Comparison of ENCODE assay signal across 19 cellular contexts in genomic region chr14:105331575-105332351, GRCh38. TPM values are rescaled to one million over a fixed set of nuclear protein-coding genes. Genes with fewer than 3 reads are reported as not detected.
DNase-seq lines count a peak whose midpoint lies in the region; ATAC-seq, FAIRE-seq and TF ChIP-seq lines count a peak whose summit lies in the region.
"Had no signal": no experiment of that assay in that cellular context is flagged by ENCODE, and none has a peak within 500 bp of the region (broad histone marks: within the 10 kb centered on the region; RNA-seq: fewer than 3 reads in every experiment).

No MANE protein-coding gene starts in this region.

- H3K4me3 ChIP-seq in CD4-positive, CD25-positive, alpha-beta regulatory T cell (ENCODE audit: low read depth, low read length): no peak overlapping the region
- H3K4me3 ChIP-seq in GM12878 (no peak overlapping the region), esophagus squamous epithelium (no peak overlapping the region)
- H3K4me3 ChIP-seq: heart left ventricle, psoas muscle, testis had no signal

- H3K14ac ChIP-seq in H9 (ENCODE audit: insufficient read depth, low read length): no peak overlapping the region; the same call in 1 of the 2 replicates

- no CpG with 5 or more reads among the region's 8 CpGs for WGBS in H9 (ENCODE audit: extremely low coverage, insufficient read length, low lambda C conversion rate)
- WGBS in GM12878 (ENCODE audit: insufficient coverage, insufficient replicate concordance, low lambda C conversion rate, missing lambda C conversion rate): 28% methylated on average over 8 of the region's 8 CpGs
- WGBS in esophagus squamous epithelium, 2 donors: 62 to 77% methylated on average over 6 to 7 of the region's 8 CpGs

- TF ChIP-seq EP300 in GM12878 (IDR thresholded peaks at IDR 0.05; ENCODE audit: borderline replicate concordance in 1 of 2, control insufficient read depth in 1 of 2, low read depth in 2 of 2, low read length in 2 of 2): no peak

- no peak overlapping the region for H4K91ac ChIP-seq in H9 (ENCODE audit: insufficient read length, low read depth, low read length)

- H3K18ac ChIP-seq in H9 (ENCODE audit: insufficient read length, low read depth, low read length): no peak overlapping the region

- H3T11ph ChIP-seq in H9 (ENCODE audit: low read length): no peak overlapping the region

- H3K23ac ChIP-seq in H9 (ENCODE audit: insufficient read length, low read depth, low read length): no peak overlapping the region

- peaks cover 5 to 36% (median 14%) of the 10 kb centered on the region in 4 donors for H3K4me1 Mint-ChIP-seq in CD4-positive, CD25-positive, alpha-beta regulatory T cell
- H3K4me1 Mint-ChIP-seq in H9 (peaks cover 41 to 42% of the 10 kb centered on the region in 2 experiments), neural crest cell (peaks cover 21% of the 10 kb centered on the region)

- no peaks in the 10 kb centered on the region for H3K9me3 ChIP-seq in CD4-positive, CD25-positive, alpha-beta regulatory T cell (ENCODE audit: control insufficient read depth in 2 of 2, low read length in 2 of 2)
- H3K9me3 ChIP-seq in H9 (ENCODE audit: control insufficient read depth, low read depth, low read length): no peaks in the 10 kb centered on the region
- no peaks in the 10 kb centered on the region for H3K9me3 ChIP-seq in GM12878 (replicated peaks; ENCODE audit: control insufficient read depth, insufficient read depth, low read length)
- no peaks in the 10 kb centered on the region for H3K9me3 ChIP-seq in esophagus squamous epithelium
- H3K9me3 ChIP-seq: psoas muscle, testis had no signal

- TF ChIP-seq RAD21 in GM12878 (IDR thresholded peaks at IDR 0.05; ENCODE audit: insufficient read depth, low read depth, low read length): no peak

- H2BK12ac ChIP-seq in H9 (ENCODE audit: insufficient read length, low read depth, low read length): no peak overlapping the region

- H4K5ac ChIP-seq in H9 (ENCODE audit: insufficient read length, low read depth, low read length): no peak overlapping the region

- no peaks in the 10 kb centered on the region for H3K36me3 ChIP-seq in CD4-positive, CD25-positive, alpha-beta regulatory T cell (ENCODE audit: control insufficient read depth, insufficient read depth, low read length)
- H3K36me3 ChIP-seq in GM12878 (ENCODE audit: control insufficient read depth in 2 of 2, insufficient read depth in 2 of 2, low read length in 1 of 2) (no peaks in the 10 kb centered on the region; a peak in 1 of 4 replicates), esophagus squamous epithelium (no peaks in the 10 kb centered on the region)

- POLR2A ChIA-PET in GM12878 (lab: Charles Lee): no interaction called here

- FAIRE-seq in GM12878 (lab: Jason Lieb, UNC): peak; percentile 52
- FAIRE-seq: bronchial epithelial cell had no signal

- H4K20me1 ChIP-seq in H9 (ENCODE audit: control insufficient read depth, insufficient read depth, insufficient read length): peaks cover 4% of the 10 kb centered on the region
- H4K20me1 ChIP-seq in GM12878 (ENCODE audit: control insufficient read depth, insufficient read depth): no peaks in the 10 kb centered on the region

- no peaks in the 10 kb centered on the region for H3K36me3 Mint-ChIP-seq in CD4-positive, CD25-positive, alpha-beta regulatory T cell
- H3K36me3 Mint-ChIP-seq in H9 (ENCODE audit: insufficient read depth in 1 of 3, low read depth in 3 of 3): peaks cover 0 to 9% (median 5%) of the 10 kb centered on the region in 3 experiments; a peak in 4 of 7 replicates
- peaks cover 3% of the 10 kb centered on the region for H3K36me3 Mint-ChIP-seq in neural crest cell (ENCODE audit: low read depth)

- RAD21 ChIA-PET in GM12878 (lab: Charles Lee; ENCODE audit: unreplicated experiment): no interaction called here

- H3K79me2 ChIP-seq in H9 (ENCODE audit: insufficient read depth, low read length) (peaks cover 5% of the 10 kb centered on the region; the same call in 1 of the 2 replicates), GM12878 (ENCODE audit: control insufficient read depth, insufficient read depth, low read length) (no peaks in the 10 kb centered on the region)

- H2BK120ac ChIP-seq in H9 (ENCODE audit: low read depth, low read length, poor library complexity, severe bottlenecking): no peak overlapping the region

- no peak overlapping the region for H3K27ac ChIP-seq in CD4-positive, CD25-positive, alpha-beta regulatory T cell (ENCODE audit: insufficient read depth, low read length, poor library complexity, severe bottlenecking)
- no peak overlapping the region for H3K27ac ChIP-seq in H9 (ENCODE audit: insufficient read length, low read depth, low read length)
- H3K27ac ChIP-seq in GM12878 (ENCODE audit: control insufficient read depth, insufficient read depth): no peak overlapping the region
- peak overlapping the region in 1 of 4 donors; percentile 57 for H3K27ac ChIP-seq in esophagus squamous epithelium
- H3K27ac ChIP-seq: testis had no signal

- H2AK5ac ChIP-seq in H9 (ENCODE audit: insufficient read length, low read length): no peak overlapping the region

- H3K4me2 ChIP-seq in H9 (ENCODE audit: insufficient read depth, insufficient read length, low read length) (no peak overlapping the region), GM12878 (ENCODE audit: control insufficient read depth, insufficient read depth) (no peak overlapping the region)

- no peak overlapping the region for H4K8ac ChIP-seq in H9 (replicated peaks; ENCODE audit: insufficient read length, low read depth, low read length)

- no peaks in the 10 kb centered on the region for H3K27me3 Mint-ChIP-seq in CD4-positive, CD25-positive, alpha-beta regulatory T cell
- no peaks in the 10 kb centered on the region; the same call in 1 of the 2 replicates for H3K27me3 Mint-ChIP-seq in H9 (ENCODE audit: low read depth)
- H3K27me3 Mint-ChIP-seq in neural crest cell (ENCODE audit: low read depth): no peaks in the 10 kb centered on the region
- H3K27me3 Mint-ChIP-seq: dendritic cell treated with granulocyte-macrophage colony-stimulating factor and Interleukin-4, amounts not matched to agents 40 ng/mL and 50 ng/mL, for 4 days had no signal

- no peak overlapping the region for H3K56ac ChIP-seq in H9 (ENCODE audit: insufficient read length, low read depth, low read length)

- peaks cover 8% of the 10 kb centered on the region for H3K79me1 ChIP-seq in H9 (ENCODE audit: insufficient read depth, low read depth, low read length, poor library complexity, severe bottlenecking)

- H3K27me3 ChIP-seq in CD4-positive, CD25-positive, alpha-beta regulatory T cell (ENCODE audit: control insufficient read depth, insufficient read depth, low read length): no peaks in the 10 kb centered on the region
- H3K27me3 ChIP-seq in H9 (ENCODE audit: insufficient read depth, low read length) (no peaks in the 10 kb centered on the region), GM12878 (replicated peaks in 1 of 2; ENCODE audit: control insufficient read depth in 2 of 2, insufficient read depth in 2 of 2, low read length in 1 of 2) (no peaks in the 10 kb centered on the region), esophagus squamous epithelium (no peaks in the 10 kb centered on the region)
- H3K27me3 ChIP-seq: heart left ventricle, testis had no signal

- no peaks in the 10 kb centered on the region for H3K23me2 ChIP-seq in H9 (ENCODE audit: insufficient read length, low read depth, low read length, poor library complexity, severe bottlenecking)

- CTCF ChIA-PET in GM12878 (lab: Yijun Ruan, JAX): interaction anchor here (0.6 kb wide), 1 partner anchor 1086 kb away, joined by 4 read pairs; no protein-coding TSS in a partner anchor

- no peak overlapping the region for H2BK5ac ChIP-seq in H9 (ENCODE audit: insufficient read length, low read length)

- TF ChIP-seq CTCF in H9 (conservative IDR thresholded peaks at IDR 0.05) (no peak), GM12878 (IDR thresholded peaks at IDR 0.05 in 2 of 3, conservative IDR thresholded peaks at IDR 0.05 in 1 of 3; ENCODE audit: control insufficient read depth in 2 of 3, extremely low read depth in 1 of 3, insufficient read depth in 1 of 3, low read depth in 3 of 3, low read length in 3 of 3) (no peak), neural crest cell (conservative IDR thresholded peaks at IDR 0.05) (no peak), esophagus squamous epithelium (IDR thresholded peaks at IDR 0.05) (no peak)

- TF ChIP-seq POLR2A in GM12878 (IDR thresholded peaks at IDR 0.05; ENCODE audit: low read depth, low read length): no peak
- no peak for TF ChIP-seq POLR2A in esophagus squamous epithelium (IDR thresholded peaks at IDR 0.05)

- no peak overlapping the region for H2BK20ac ChIP-seq in H9 (ENCODE audit: low read depth, low read length, poor library complexity, severe bottlenecking)

- no peak overlapping the region for H3K4me3 Mint-ChIP-seq in CD4-positive, CD25-positive, alpha-beta regulatory T cell
- no peak overlapping the region for H3K4me3 Mint-ChIP-seq in H9
- no peak overlapping the region for H3K4me3 Mint-ChIP-seq in neural crest cell
- H3K4me3 Mint-ChIP-seq: dendritic cell treated with granulocyte-macrophage colony-stimulating factor and Interleukin-4, amounts not matched to agents 40 ng/mL and 50 ng/mL, for 4 days had no signal

- no peak for DNase-seq in CD4-positive, CD25-positive, alpha-beta regulatory T cell
- DNase-seq in H9 (no peak), GM12878 (ENCODE audit: low read depth, low spot score) (no peak), neural crest cell (ENCODE audit: low read depth, low spot score) (no peak), NOMO-1 treated with dmso at 0.1 percent for 144 hours (lab: John Stamatoyannopoulos, UW; ENCODE audit: unreplicated experiment) (no peak), esophagus squamous epithelium (lab: John Stamatoyannopoulos, UW) (no peak)
- DNase-seq: activated effector memory CD4-positive, alpha-beta T cell treated with Interleukin-2 at 50 U/mL for 16 hours; amygdala; NCI-H1092; NCI-H1930; NCI-H226; NCI-H82; psoas muscle; T-helper 1 cell; testis had no signal

- intact Hi-C loops in GM12878 (cut with micrococcal nuclease; ENCODE audit: unreplicated experiment) (no loop called here), esophagus squamous epithelium (cut with DNase I) (no loop called here)

- in situ Hi-C loops in GM12878 (cut with MboI): no loop called here

- H3K4ac ChIP-seq in H9 (ENCODE audit: low read depth, low read length): no peak overlapping the region

- no TSS peak for BruUV-seq in GM12878 (replicated peaks; lab: Mats Ljungman, UMichigan)

- H2BK15ac ChIP-seq in H9 (ENCODE audit: low read depth, low read length): no peak overlapping the region

- H3K9ac ChIP-seq in H9 (ENCODE audit: extremely low read depth, insufficient read length, low read length) (no peak overlapping the region), GM12878 (ENCODE audit: control insufficient read depth, insufficient read depth, low read length) (no peak overlapping the region)

- no peak overlapping the region for H2AFZ ChIP-seq in H9 (ENCODE audit: low read length)
- H2AFZ ChIP-seq in GM12878 (ENCODE audit: control insufficient read depth, low read depth, low read length): no peak overlapping the region

- no peak for ATAC-seq in CD4-positive, CD25-positive, alpha-beta regulatory T cell (ENCODE audit: low read depth in 2 of 2)
- ATAC-seq in GM12878 (no peak), HG03175 (IDR thresholded peaks at IDR 0.05; ENCODE audit: unreplicated experiment) (no peak)
- ATAC-seq: heart left ventricle, psoas muscle had no signal

- H3K27ac Mint-ChIP-seq in CD4-positive, CD25-positive, alpha-beta regulatory T cell: peak overlapping the region in 2 of 3 donors; percentile 16 to 52
- H3K27ac Mint-ChIP-seq in H9 (peak overlapping the region in 2 of 3 experiments; percentile 2 to 27; a peak in 2 of 7 replicates), neural crest cell (ENCODE audit: unreplicated experiment) (peak overlapping the region; percentile 1)
- H3K27ac Mint-ChIP-seq: dendritic cell treated with granulocyte-macrophage colony-stimulating factor and Interleukin-4, amounts not matched to agents 40 ng/mL and 50 ng/mL, for 4 days had no signal

- peaks cover 13% of the 10 kb centered on the region for H3K4me1 ChIP-seq in CD4-positive, CD25-positive, alpha-beta regulatory T cell (ENCODE audit: control insufficient read depth, insufficient read depth, low read length, poor library complexity, severe bottlenecking)
- peaks cover 3% of the 10 kb centered on the region; the same call in 1 of the 2 replicates for H3K4me1 ChIP-seq in H9 (ENCODE audit: insufficient read depth, low read length)
- peaks cover 3% of the 10 kb centered on the region; the same call in 1 of the 2 replicates for H3K4me1 ChIP-seq in GM12878 (ENCODE audit: control insufficient read depth, insufficient read depth, low read length)
- peaks cover 3 to 65% (median 13%) of the 10 kb centered on the region in 3 donors for H3K4me1 ChIP-seq in esophagus squamous epithelium

- no peaks in the 10 kb centered on the region for H3K9me3 Mint-ChIP-seq in CD4-positive, CD25-positive, alpha-beta regulatory T cell
- H3K9me3 Mint-ChIP-seq in H9 (peaks cover 0 to 4% of the 10 kb centered on the region in 2 experiments; a peak in 1 of 5 replicates), neural crest cell (no peaks in the 10 kb centered on the region)
- H3K9me3 Mint-ChIP-seq: dendritic cell treated with granulocyte-macrophage colony-stimulating factor and Interleukin-4, amounts not matched to agents 40 ng/mL and 50 ng/mL, for 4 days had no signal

- SMC1A ChIA-PET in GM12878 (lab: Charles Lee; ENCODE audit: uncharacterized antibody, unreplicated experiment): no interaction called here

RNA-seq across cellular contexts. Expression of gene PACS2, which starts 17.2 kb away (rescaled TPM):
- total RNA-seq in CD4-positive, CD25-positive, alpha-beta regulatory T cell: 64.0 TPM
- polyA plus RNA-seq in CD4-positive, CD25-positive, alpha-beta regulatory T cell: 1 to 10 TPM in 2 of 4 donors, under 1 TPM in 2; 0.72 to 3.4 (median 1.5) TPM
- total RNA-seq in H9 (2021): 63.5 and 72.5 TPM in 2 replicates
- total RNA-seq in GM12878 (2013; cell fraction: nucleolus; rRNA removed): 65.3 and 72.5 TPM in 2 replicates
- 23.3 and 34.1 TPM in 2 replicates for total RNA-seq in GM12878 (2014; rRNA removed)
- 9.2 and 11.4 TPM in 2 replicates for total RNA-seq in GM12878 (2014; rRNA removed; fragmentation: Illumina TruSeq; extraction: Trizol)
- 37.2 and 37.3 TPM in 2 replicates for total RNA-seq in GM12878 (2021)
- polyA plus RNA-seq in GM12878 (2011; ENCODE audit: low read depth): 5.8 TPM
- polyA plus RNA-seq in GM12878 (2011; rRNA removed): 10.1 and 13.6 TPM in 2 replicates
- polyA plus RNA-seq in GM12878 (2011; cell fraction: cytosol; rRNA removed): 14.4 and 19.9 TPM in 2 replicates
- polyA plus RNA-seq in GM12878 (2011; cell fraction: nucleus; rRNA removed): 77.0 and 85.9 TPM in 2 replicates
- polyA plus RNA-seq in GM12878 (2012): 14.7 and 17.7 TPM in 2 replicates
- 5.2 and 7.4 TPM in 2 replicates for polyA plus RNA-seq in GM12878 (2014; fragmentation: Illumina TruSeq; extraction: Trizol)
- under 1 TPM; 0.21 to 0.91 TPM for polyA plus RNA-seq in GM12878 (2014; fragmentation: Nextera tagmentation; extraction: Ambion mirVana)
- 30.3 and 35.7 TPM in 2 replicates for polyA plus RNA-seq in GM12878 (2014; rRNA removed)
- polyA plus RNA-seq in GM12878 (2016; fragmentation: Nextera tagmentation; extraction: Ambion mirVana): 1 to 10 TPM; 4.5 to 5.8 TPM
- 11.4 and 18.6 TPM in 2 replicates for polyA minus RNA-seq in GM12878 (2011; rRNA and poly(A)+ RNA removed)
- 10.7 and 12.1 TPM in 2 replicates for polyA minus RNA-seq in GM12878 (2011; cell fraction: cytosol; rRNA and poly(A)+ RNA removed)
- polyA minus RNA-seq in GM12878 (2011; cell fraction: nucleus; rRNA and poly(A)+ RNA removed): 10.4 and 21.1 TPM in 2 replicates
- total RNA-seq in neural crest cell: 101 and 104 TPM in 2 replicates
- total RNA-seq in esophagus squamous epithelium: 10 to 100 TPM; 20.2 to 42.3 (median 30.9) TPM

RNA-seq across cellular contexts. Expression of gene BRF1, which starts 31.0 kb away (rescaled TPM):
- 58.9 TPM for total RNA-seq in CD4-positive, CD25-positive, alpha-beta regulatory T cell
- 1 to 10 TPM; 5.6 to 8.7 (median 7.5) TPM for polyA plus RNA-seq in CD4-positive, CD25-positive, alpha-beta regulatory T cell
- 27.0 and 28.3 TPM in 2 replicates for total RNA-seq in H9 (2021)
- 112 and 132 TPM in 2 replicates for total RNA-seq in GM12878 (2013; cell fraction: nucleolus; rRNA removed)
- 25.2 and 26.5 TPM in 2 replicates for total RNA-seq in GM12878 (2014; rRNA removed)
- total RNA-seq in GM12878 (2014; rRNA removed; fragmentation: Illumina TruSeq; extraction: Trizol): 11.5 and 11.6 TPM in 2 replicates
- 29.3 and 33.5 TPM in 2 replicates for total RNA-seq in GM12878 (2021)
- 3.9 TPM for polyA plus RNA-seq in GM12878 (2011; ENCODE audit: low read depth)
- polyA plus RNA-seq in GM12878 (2011; rRNA removed): 7.1 and 8.0 TPM in 2 replicates
- polyA plus RNA-seq in GM12878 (2011; cell fraction: cytosol; rRNA removed): 9.3 and 13.0 TPM in 2 replicates
- polyA plus RNA-seq in GM12878 (2011; cell fraction: nucleus; rRNA removed): 51.2 and 68.3 TPM in 2 replicates
- polyA plus RNA-seq in GM12878 (2012): 15.1 TPM in 2 replicates
- 5.3 and 8.8 TPM in 2 replicates for polyA plus RNA-seq in GM12878 (2014; fragmentation: Illumina TruSeq; extraction: Trizol)
- polyA plus RNA-seq in GM12878 (2014; fragmentation: Nextera tagmentation; extraction: Ambion mirVana): under 1 TPM; 0.21 to 0.58 TPM
- 18.3 and 22.6 TPM in 2 replicates for polyA plus RNA-seq in GM12878 (2014; rRNA removed)
- polyA plus RNA-seq in GM12878 (2016; fragmentation: Nextera tagmentation; extraction: Ambion mirVana): 10 to 100 TPM in 1 of 2 experiments, 1 to 10 TPM in 1; 9.7 to 17.4 TPM
- polyA minus RNA-seq in GM12878 (2011; rRNA and poly(A)+ RNA removed): 12.0 and 25.4 TPM in 2 replicates
- 8.9 and 13.0 TPM in 2 replicates for polyA minus RNA-seq in GM12878 (2011; cell fraction: cytosol; rRNA and poly(A)+ RNA removed)
- polyA minus RNA-seq in GM12878 (2011; cell fraction: nucleus; rRNA and poly(A)+ RNA removed): 33.0 and 62.1 TPM in 2 replicates
- 50.0 and 51.1 TPM in 2 replicates for total RNA-seq in neural crest cell
- 10 to 100 TPM; 22.2 to 37.9 (median 26.2) TPM for total RNA-seq in esophagus squamous epithelium
